ENCODE assay signal across 10 cellular contexts in genomic region chr3:140216249-140216648, GRCh38.
DNase-seq lines count a peak whose midpoint lies in the region; ATAC-seq and TF ChIP-seq lines count a peak whose summit lies in the region.
"Had no signal": no experiment of that assay in that cellular context is flagged by ENCODE, and none has a peak within 500 bp of the region (broad histone marks: within the 10 kb centered on the region; RNA-seq: fewer than 3 reads in every experiment).

No MANE protein-coding gene starts in this region.

- no peaks in the 10 kb centered on the region for H3K4me1 ChIP-seq in liver (ENCODE audit: control insufficient read depth in 4 of 4, insufficient read depth in 4 of 4, low read length in 3 of 4)

- TF ChIP-seq RAD21 in liver (IDR thresholded peaks at IDR 0.05): peak; percentile 24 to 54

- peaks cover 0 to 3% (median 0%) of the 10 kb centered on the region in 4 donors for H3K27me3 ChIP-seq in liver (ENCODE audit: control insufficient read depth in 4 of 4, insufficient read depth in 4 of 4, low read length in 3 of 4)

- H3K9ac ChIP-seq in liver (ENCODE audit: low read depth in 1 of 2, low read length in 2 of 2): no peak overlapping the region

- H3K4me3 ChIP-seq in GM12865 (ENCODE audit: low read depth, low read length) (no peak overlapping the region), HFF-Myc (replicated peaks; ENCODE audit: low read depth, low read length) (no peak overlapping the region), liver (ENCODE audit: low read depth in 1 of 3, low read length in 3 of 3) (no peak overlapping the region)

- DNase-seq in GM12865 (ENCODE audit: low read depth): peak; percentile 44
- DNase-seq in HFF-Myc (ENCODE audit: extremely low read depth, low read depth): no peak
- peak; percentile 13 for DNase-seq in RPMI7951 (ENCODE audit: low read depth)
- DNase-seq in activated CD4-positive, alpha-beta T cell treated with anti-CD3 and anti-CD28 coated beads, Interleukin-2, amount 50 U/mL, for 1 hour: no peak
- no peak for DNase-seq in caudate nucleus (lab: John Stamatoyannopoulos, UW)
- DNase-seq in stimulated activated CD4-positive, alpha-beta T cell treated with anti-CD3 and anti-CD28 coated beads, Interleukin-4, amount 100 ng/mL, for 4 hours: no peak
- DNase-seq: T-helper 9 cell had no signal

- no peak for ATAC-seq in HG03460 (IDR thresholded peaks at IDR 0.05; ENCODE audit: unreplicated experiment)

- TF ChIP-seq CTCF in GM12865 (IDR thresholded peaks at IDR 0.05; ENCODE audit: insufficient read depth, low read depth, low read length, missing control alignments) (peak; percentile 79), HFF-Myc (IDR thresholded peaks at IDR 0.05; ENCODE audit: low read depth, low read length, missing control alignments) (peak; percentile 59), liver (IDR thresholded peaks at IDR 0.05; ENCODE audit: low read depth, low read length, missing input control) (peak; percentile 44)

- no peak overlapping the region for H3K27ac ChIP-seq in liver (ENCODE audit: low read depth in 1 of 2, low read length in 2 of 2)
- H3K27ac ChIP-seq in caudate nucleus (ENCODE audit: low read depth, low read length): no peak overlapping the region
- H3K27ac ChIP-seq: epithelial cell of prostate had no signal

- no peaks in the 10 kb centered on the region for H3K36me3 ChIP-seq in liver (ENCODE audit: control insufficient read depth in 4 of 4, insufficient read depth in 3 of 4, low read depth in 1 of 4, low read length in 3 of 4)

- no peaks in the 10 kb centered on the region for H3K9me3 ChIP-seq in liver (ENCODE audit: control insufficient read depth in 4 of 4, low read length in 3 of 4)

- WGBS in liver: 57% methylated on average over 6 of the region's 6 CpGs

TF ChIP-seq in liver, 16 proteins besides CTCF, POLR2A, EP300 and RAD21:
- TF ChIP-seq ZBTB33 (IDR thresholded peaks at IDR 0.05) (no peak), FOXA1 (IDR thresholded peaks at IDR 0.05) (no peak), HNF4G (IDR thresholded peaks at IDR 0.05) (no peak), GABPA (IDR thresholded peaks at IDR 0.05 in 1 of 2, conservative IDR thresholded peaks at IDR 0.05 in 1 of 2) (no peak), ATF3 (IDR thresholded peaks at IDR 0.05) (no peak), NR2F2 (IDR thresholded peaks at IDR 0.05) (no peak), TAF1 (conservative IDR thresholded peaks at IDR 0.05) (no peak), HNF4A (conservative IDR thresholded peaks at IDR 0.05) (no peak), YY1 (IDR thresholded peaks at IDR 0.05) (no peak), RXRA (IDR thresholded peaks at IDR 0.05) (no peak), MAX (IDR thresholded peaks at IDR 0.05) (no peak), JUND (IDR thresholded peaks at IDR 0.05) (no peak), REST (IDR thresholded peaks at IDR 0.05) (no peak), EGR1 (IDR thresholded peaks at IDR 0.05; ENCODE audit: low read depth in 2 of 2) (no peak), FOXA2 (IDR thresholded peaks at IDR 0.05) (no peak)
TF ChIP-seq in liver: peak in this region for 0.

Comparison
In these comparisons a context has a peak if more than half of its experiments do, and no peak if none do; other contexts are left out.
1. DNase-seq: peak in GM12865 (single experiment) and RPMI7951 (single experiment); none in HFF-Myc (single experiment), activated CD4-positive, alpha-beta T cell treated with anti-CD3 and anti-CD28 coated beads, Interleukin-2, amount 50 U/mL, for 1 hour (single experiment), caudate nucleus (0 of 61) and stimulated activated CD4-positive, alpha-beta T cell treated with anti-CD3 and anti-CD28 coated beads, Interleukin-4, amount 100 ng/mL, for 4 hours (0 of 2).
2. Peak in every context shown above with its lines, with median percentiles within 50 percentile points of each other: CTCF ChIP-seq.